Comparison of ENCODE assay signal across 24 cellular contexts in genomic region chr3:108907194-108907593, GRCh38. TPM values are rescaled to one million over a fixed set of nuclear protein-coding genes. Genes with fewer than 3 reads are reported as not detected.
"Had no signal": no experiment of that assay in that cellular context is flagged by ENCODE, and none has a peak within 500 bp of the region (broad histone marks: within the 10 kb centered on the region; RNA-seq: fewer than 3 reads in every experiment).

No MANE protein-coding gene starts in this region.

- H3K36me3 Mint-ChIP-seq: activated naive CD4-positive, alpha-beta T cell treated with anti-CD3 and anti-CD28 coated beads, Interleukin-2, amount 50 U/mL, for 24 hours; brain; T-cell had no signal

- H3K4me3 Mint-ChIP-seq: activated naive CD4-positive, alpha-beta T cell treated with anti-CD3 and anti-CD28 coated beads, Interleukin-2, amount 50 U/mL, for 24 hours; brain; nephron; T-cell had no signal

- H3K27me3 Mint-ChIP-seq: activated naive CD4-positive, alpha-beta T cell treated with anti-CD3 and anti-CD28 coated beads, Interleukin-2, amount 50 U/mL, for 24 hours; T-cell had no signal

- H3K36me3 ChIP-seq: left ventricle myocardium inferior, tibial nerve, uterus had no signal

- H3K4me3 ChIP-seq: dorsolateral prefrontal cortex, left ventricle myocardium inferior, tibial nerve, uterus had no signal

- H3K27ac Mint-ChIP-seq: activated naive CD4-positive, alpha-beta T cell treated with anti-CD3 and anti-CD28 coated beads, Interleukin-2, amount 50 U/mL, for 24 hours; brain; T-cell had no signal

- H3K27ac ChIP-seq: dorsolateral prefrontal cortex, left ventricle myocardium inferior, tibial nerve, uterus had no signal

- H3K9me3 ChIP-seq: left ventricle myocardium inferior, tibial nerve, uterus had no signal

- H3K9me3 Mint-ChIP-seq: nephron, T-cell had no signal

- H3K27me3 ChIP-seq: dorsolateral prefrontal cortex, tibial nerve, uterus had no signal

- ATAC-seq: stimulated activated naive CD8-positive, alpha-beta T cell treated with anti-CD3 and anti-CD28 coated beads, Interleukin-15, Interleukin-2, amounts not matched to agents 100 U/mL and 50 U/mL, for 24 hours; T-cell had no signal

- DNase-seq: activated CD4-positive, CD25-positive, alpha-beta regulatory T cell treated with anti-CD3 and anti-CD28 coated beads, Interleukin-2, amount 50 U/mL, for 72 hours; activated CD8-positive, alpha-beta memory T cell treated with anti-CD3 and anti-CD28 coated beads for 24 hours; activated CD8-positive, alpha-beta memory T cell treated with anti-CD3 and anti-CD28 coated beads, Interleukin-2, amount 50 U/mL, for 48 hours; activated gamma-delta T cell; caudate nucleus; dorsolateral prefrontal cortex; head of caudate nucleus; kidney; left ventricle myocardium inferior; mammary epithelial cell; midbrain; nucleus accumbens; stimulated activated CD4-positive, alpha-beta T cell treated with anti-CD3 and anti-CD28 coated beads, Interleukin-2, amount 100 ng/mL, for 24 hours; stimulated activated naive CD8-positive, alpha-beta T cell treated with anti-CD3 and anti-CD28 coated beads, Interleukin-15, Interleukin-2, amounts not matched to agents 100 U/mL and 50 U/mL, for 24 hours; T-cell; uterus had no signal

- H3K4me1 ChIP-seq: left ventricle myocardium inferior, tibial nerve, uterus had no signal

RNA-seq across cellular contexts. Expression of gene GUCA1C, which starts 46.5 kb away (rescaled TPM):
- total RNA-seq: fibroblast of lung, frontal cortex, kidney, mammary epithelial cell, posterior vena cava, skeletal muscle tissue, T-cell, tibial nerve, uterus had no signal
- polyA plus RNA-seq: fibroblast of lung had no signal
